9 cellular contexts compared by ENCODE assay signal in genomic region chr20:62339647-62340062, GRCh38. TPM values are rescaled to one million over a fixed set of nuclear protein-coding genes. Genes with fewer than 3 reads are reported as not detected.
A peak's percentile ranks its signal among the peaks of the same experiment; 100 is the strongest.
DNase-seq lines count a peak whose midpoint lies in the region; ATAC-seq lines count a peak whose summit lies in the region.
"Had no signal": no experiment of that assay in that cellular context is flagged by ENCODE, and none has a peak within 500 bp of the region (broad histone marks: within the 10 kb centered on the region; RNA-seq: fewer than 3 reads in every experiment).

No MANE protein-coding gene starts in this region.

- peak overlapping the region; percentile 69; the same call in 1 of the 2 replicates for H3K27ac ChIP-seq in BLaER1
- H3K27ac ChIP-seq: PC-9 had no signal

- H3K4me1 ChIP-seq in BLaER1, result peaks cover 92% of the 10 kb centered on the region

- peaks cover 36% of the 10 kb centered on the region for H4K20me1 ChIP-seq in BLaER1

- no peaks in the 10 kb centered on the region for H3K27me3 ChIP-seq in BLaER1

- peak overlapping the region; percentile 94 for H3K4me2 ChIP-seq in BLaER1
- H3K4me2 ChIP-seq: PC-9 had no signal

- H3K9me3 ChIP-seq in BLaER1, result peaks cover 6% of the 10 kb centered on the region

- ATAC-seq in HG02885 (IDR thresholded peaks at IDR 0.05; ENCODE audit: poor library complexity, unreplicated experiment), result peak; percentile 70

- DNase-seq in GM19238 (ENCODE audit: insufficient read length, low spot score), result peak; percentile 78
- peak; percentile 86 for DNase-seq in NOMO-1 treated with DMSO at 0.1 percent for 48 hours (lab: John Stamatoyannopoulos, UW; ENCODE audit: unreplicated experiment)
- no peak for DNase-seq in SHP77 treated with DMSO at 0.1 percent for 48 hours (lab: John Stamatoyannopoulos, UW)
- DNase-seq in H4 (ENCODE audit: low spot score), result no peak
- DNase-seq in SKM-1 treated with dmso at 0.1 percent for 144 hours (lab: John Stamatoyannopoulos, UW; ENCODE audit: unreplicated experiment), result no peak
- no peak for DNase-seq in HT-29 (ENCODE audit: low spot score)
- DNase-seq: PC-9 had no signal

- peak overlapping the region; percentile 47 for H3K4me3 ChIP-seq in BLaER1
- H3K4me3 ChIP-seq: PC-9 had no signal

- peaks cover 6% of the 10 kb centered on the region; the same call in 1 of the 2 replicates for H3K36me3 ChIP-seq in BLaER1

- peak overlapping the region; percentile 65 for H3K9ac ChIP-seq in BLaER1

RNA-seq across cellular contexts. Expression of gene LAMA5, which starts 27.5 kb away (rescaled TPM):
- total RNA-seq in H4 (2014; rRNA removed; shearing (Covaris generic)), result 4.4 and 4.5 TPM in 2 replicates
- 286 and 336 TPM in 2 replicates for total RNA-seq in HT-29 (2014; rRNA removed; shearing (Covaris generic))

RNA-seq across cellular contexts. Expression of gene ADRM1, which starts 36.9 kb away (rescaled TPM):
- 180 and 203 TPM in 2 replicates for total RNA-seq in H4 (2014; rRNA removed; shearing (Covaris generic))
- total RNA-seq in HT-29 (2014; rRNA removed; shearing (Covaris generic)), result 659 and 752 TPM in 2 replicates

RNA-seq across cellular contexts. Expression of gene RPS21, which starts 47.2 kb away (rescaled TPM):
- total RNA-seq in H4 (2014; rRNA removed; shearing (Covaris generic)), result 2,095 and 2,204 TPM in 2 replicates
- 3,073 and 3,139 TPM in 2 replicates for total RNA-seq in HT-29 (2014; rRNA removed; shearing (Covaris generic))

Comparison
In these comparisons a context has a peak if more than half of its experiments do, and no peak if none do; other contexts are left out.
1. DNase-seq: peak in GM19238 (single experiment) and NOMO-1 treated with DMSO at 0.1 percent for 48 hours (single experiment); none in SHP77 treated with DMSO at 0.1 percent for 48 hours (single experiment), H4 (single experiment), SKM-1 treated with dmso at 0.1 percent for 144 hours (single experiment) and HT-29 (single experiment).
2. RNA of gene LAMA5, which starts 27.5 kb away (total RNA-seq): 286 to 336 TPM in HT-29; 4.4 to 4.5 TPM in H4; every median in the first group is over 10 times any median in the second.